ENCODE assay signal across 8 cellular contexts in genomic region chr16:50153648-50154368, GRCh38. TPM values are rescaled to one million over a fixed set of nuclear protein-coding genes. Genes with fewer than 3 reads are reported as not detected.
DNase-seq lines count a peak whose midpoint lies in the region; ATAC-seq and TF ChIP-seq lines count a peak whose summit lies in the region.

No MANE protein-coding gene starts in this region.

- no peaks in the 10 kb centered on the region for H3K27me3 Mint-ChIP-seq in Calu3 (ENCODE audit: unreplicated experiment)

- no peaks in the 10 kb centered on the region for H3K27me3 ChIP-seq in HUES6 (ENCODE audit: control insufficient read depth, insufficient read depth, low read length)

- H3K36me3 ChIP-seq in HUES6 (ENCODE audit: control insufficient read depth, insufficient read depth, low read length) = no peaks in the 10 kb centered on the region

- peak overlapping the region; percentile 80 for H3K4me3 Mint-ChIP-seq in Calu3 (ENCODE audit: low read depth, unreplicated experiment)

- ATAC-seq in GM21390 (IDR thresholded peaks at IDR 0.05; ENCODE audit: unreplicated experiment) (peak; percentile 21), GM18873 (IDR thresholded peaks at IDR 0.05; ENCODE audit: low FRiP score, unreplicated experiment) (no peak)

- H3K9ac ChIP-seq in HUES6 (ENCODE audit: low read length) = peak overlapping the region; percentile 73

- intact Hi-C loops in Calu3 (cut with micrococcal nuclease; ENCODE audit: unreplicated experiment) = no loop called here
- intact Hi-C loops in head of caudate nucleus (cut with DNase I) = loop anchor here (2.0 to 10.0 kb wide), 3 partner anchors 51 to 129 kb away; partner anchors contain the start of genes CNEP1R1 and HEATR3
- intact Hi-C loops in posterior cingulate gyrus (cut with DNase I) = loop anchor here (2.0 to 5.0 kb wide), 4 partner anchors 57 to 213 kb away; partner anchors contain the start of genes BRD7 and CNEP1R1

- no peaks in the 10 kb centered on the region for H3K9me3 ChIP-seq in HUES6 (ENCODE audit: control insufficient read depth, insufficient read depth, low read depth, low read length)

- H3K27ac Mint-ChIP-seq in Calu3 (ENCODE audit: unreplicated experiment) = peak overlapping the region; percentile 42

- H3K9me3 Mint-ChIP-seq in Calu3 (ENCODE audit: low read depth, unreplicated experiment) = no peaks in the 10 kb centered on the region

- H3K36me3 Mint-ChIP-seq in Calu3 (ENCODE audit: insufficient read depth, unreplicated experiment) = peaks cover 40% of the 10 kb centered on the region

- peaks cover 37% of the 10 kb centered on the region for H3K4me1 Mint-ChIP-seq in Calu3 (ENCODE audit: low read depth, unreplicated experiment)

- no peak overlapping the region for H3K27ac ChIP-seq in HUES6 (ENCODE audit: low read depth, low read length)

- DNase-seq in Calu3 (peak; percentile 41), activated T-helper 1 cell treated with Interleukin-2 at 50 U/mL for 16 hours (ENCODE audit: low read depth) (peak; percentile 17), head of caudate nucleus (peak in 31 of 42 donors; percentile 3 to 74 (median 40)), posterior cingulate gyrus (peak in 7 of 10 donors; percentile 8 to 84 (median 28)), GM19240 (ENCODE audit: insufficient read length, low spot score) (no peak)

- peaks cover 16% of the 10 kb centered on the region for H3K4me1 ChIP-seq in HUES6 (ENCODE audit: control insufficient read depth, insufficient read depth, low read length)

- BruUV-seq in Calu3 (replicated peaks; lab: Mats Ljungman, UMichigan) = no TSS peak

- CTCF ChIA-PET in Calu3 (lab: Charles Lee) = no interaction called here

- peak overlapping the region; percentile 91 for H3K4me3 ChIP-seq in HUES6 (ENCODE audit: low read depth, low read length)

- no peak for TF ChIP-seq CTCF in Calu3 (IDR thresholded peaks at IDR 0.05; ENCODE audit: unreplicated experiment)

RNA-seq across cellular contexts. Expression of gene TENT4B, which starts 0.7 kb away (rescaled TPM):
- total RNA-seq in Calu3 (2022) = 21.7 and 24.4 TPM in 2 replicates
